8 cellular contexts compared by ENCODE assay signal in genomic region chr11:64230209-64230984, GRCh38. TPM values are rescaled to one million over a fixed set of nuclear protein-coding genes. Genes with fewer than 3 reads are reported as not detected.
A peak's percentile ranks its signal among the peaks of the same experiment; 100 is the strongest.
DNase-seq lines count a peak whose midpoint lies in the region; TF ChIP-seq lines count a peak whose summit lies in the region.

Gene DNAJC4, plus strand, starts transcription at chr11:64230548. Its CDS starts 307 bp downstream, at chr11:64230855.

- H3K27me3 Mint-ChIP-seq in type B pancreatic cell: no peaks in the 10 kb centered on the region

- H3K36me3 Mint-ChIP-seq in type B pancreatic cell: no peaks in the 10 kb centered on the region

- H3K27ac ChIP-seq in HEK293 (ENCODE audit: extremely low read depth, low read depth, low read length) (peak within 1 kb of the TSS; percentile 42; the same call in 1 of the 2 replicates), adrenal gland (peak within 1 kb of the TSS; percentile 19 to 96 (median 91))

- H3K27ac Mint-ChIP-seq in type B pancreatic cell: peak within 1 kb of the TSS; percentile 83

- no peaks in the 10 kb centered on the region for H3K27me3 ChIP-seq in adrenal gland

- H3K4me1 ChIP-seq in HEK293 (ENCODE audit: control insufficient read depth, insufficient read depth, low read length): peaks cover 1% of the 10 kb centered on the region; the same call in 1 of the 2 replicates
- H3K4me1 ChIP-seq in adrenal gland (replicated peaks in 1 of 2): peaks cover 16 to 50% of the 10 kb centered on the region in 2 donors

- CTCF ChIA-PET in HEK293 (lab: Yijun Ruan, JAX): interaction anchor here (0.6 to 1.7 kb wide), 4 partner anchors 13 to 1524 kb away, joined by 4 to 8 read pairs (median 5); no protein-coding TSS in a partner anchor

- peak; percentile 90 for DNase-seq in EH (ENCODE audit: low read depth)
- DNase-seq in NCI-H1417 (lab: John Stamatoyannopoulos, UW): peak; percentile 96 to 99 (median 98)
- DNase-seq in adrenal gland: peak; percentile 90 to 97 (median 94)
- peak; percentile 98 for DNase-seq in cardiac septum (ENCODE audit: low spot score)
- peak; percentile 92 for DNase-seq in pons (ENCODE audit: low spot score)
- peak; percentile 91 for DNase-seq in type B pancreatic cell (ENCODE audit: extremely low spot score, unreplicated experiment)

- POLR2A ChIA-PET in HEK293 (lab: Yijun Ruan, JAX): interaction anchor here (0.8 to 0.9 kb wide), 2 partner anchors 10 to 54 kb away, joined by 3 read pairs; partner anchors contain the start of gene BAD

- H3K4me3 ChIP-seq in HEK293 (ENCODE audit: low read depth, low read length) (peak within 1 kb of the TSS; percentile 71), adrenal gland (peak within 1 kb of the TSS in 3 of 4 donors; percentile 7 to 81 (median 70))

- H3K4me3 Mint-ChIP-seq in type B pancreatic cell: peak within 1 kb of the TSS; percentile 91

- WGBS in adrenal gland, 4 donors: 0 to 2% (median 1%) methylated on average over 32 to 59 of the region's 59 CpGs

- TF ChIP-seq CTCF in HEK293 (tag by site-specific recombination; IDR thresholded peaks at IDR 0.05) (no peak), adrenal gland (IDR thresholded peaks at IDR 0.05) (no peak), type B pancreatic cell (conservative IDR thresholded peaks at IDR 0.05) (no peak)

- TF ChIP-seq POLR2A in adrenal gland (IDR thresholded peaks at IDR 0.05): peak; percentile 23 to 46

- peaks cover 11% of the 10 kb centered on the region for H3K4me1 Mint-ChIP-seq in type B pancreatic cell (ENCODE audit: unreplicated experiment)

- H3K36me3 ChIP-seq in HEK293 (ENCODE audit: control insufficient read depth in 2 of 2, insufficient read depth in 1 of 2, low read length in 2 of 2) (no peaks in the 10 kb centered on the region), adrenal gland (replicated peaks in 1 of 2) (no peaks in the 10 kb centered on the region)

- intact Hi-C loops in T-helper 1 cell treated with Interleukin-12 subunit alpha and Interleukin-12 subunit beta and Interleukin-4 antibody, amounts not matched to agents 30 ng/mL and 1 ng/mL, for 36 hours (cut with micrococcal nuclease): loop anchor here (1.0 to 5.0 kb wide), 7 partner anchors 11 to 548 kb away; partner anchors contain the start of genes ESRRA, FKBP2, PPP1R14B and RTN3
- intact Hi-C loops in adrenal gland (cut with DNase I) (no loop called here), cardiac septum (cut with DNase I) (loop anchor here (5.0 kb wide), 1 partner anchor 43 kb away; the partner anchor contains the start of gene STIP1)

- H3K9me3 ChIP-seq in HEK293 (ENCODE audit: control insufficient read depth, insufficient read depth, low read depth, low read length) (no peaks in the 10 kb centered on the region), adrenal gland (replicated peaks in 1 of 3) (no peaks in the 10 kb centered on the region)

- H3K9me3 Mint-ChIP-seq in type B pancreatic cell: no peaks in the 10 kb centered on the region

TF ChIP-seq in HEK293, 187 proteins besides CTCF, POLR2A, EP300 and RAD21 (continues in another document):
- TF ChIP-seq IKZF3 (tag by site-specific recombination; IDR thresholded peaks at IDR 0.05) (no peak), GLIS1 (tag by site-specific recombination; IDR thresholded peaks at IDR 0.05) (peak; percentile 71), ZNF202 (tag by site-specific recombination; IDR thresholded peaks at IDR 0.05; ENCODE audit: borderline replicate concordance) (no peak), HOXA7 (CRISPR knock-in tag; IDR thresholded peaks at IDR 0.05; ENCODE audit: borderline replicate concordance) (no peak), ZSCAN23 (tag by site-specific recombination; IDR thresholded peaks at IDR 0.05) (no peak), ZNF704 (tag by site-specific recombination; IDR thresholded peaks at IDR 0.05) (no peak), FEZF1 (tag by site-specific recombination; IDR thresholded peaks at IDR 0.05) (no peak), ZNF140 (tag by site-specific recombination; IDR thresholded peaks at IDR 0.05) (no peak), ZIC2 (tag by site-specific recombination; IDR thresholded peaks at IDR 0.05) (0 out of 2 replicates have a peak, but pooled peaks have one; percentile 20), ZNF274 (IDR thresholded peaks at IDR 0.05; ENCODE audit: low read length) (no peak), ZNF274 (tag by site-specific recombination; IDR thresholded peaks at IDR 0.05; ENCODE audit: borderline replicate concordance) (no peak), ZNF184 (tag by site-specific recombination; IDR thresholded peaks at IDR 0.05) (no peak), ZNF280D (tag by site-specific recombination; IDR thresholded peaks at IDR 0.05) (no peak), ZNF335 (tag by site-specific recombination; conservative IDR thresholded peaks at IDR 0.05) (peak; percentile 83), ZNF521 (tag by site-specific recombination; IDR thresholded peaks at IDR 0.05) (no peak), ZNF214 (tag by site-specific recombination; IDR thresholded peaks at IDR 0.05; ENCODE audit: borderline replicate concordance) (no peak), ZNF391 (tag by site-specific recombination; IDR thresholded peaks at IDR 0.05; ENCODE audit: borderline replicate concordance, low read depth) (no peak), KLF16 (tag by site-specific recombination; IDR thresholded peaks at IDR 0.05) (no peak), SP2 (tag by site-specific recombination; IDR thresholded peaks at IDR 0.05) (peak; percentile 86), ZBTB21 (tag by site-specific recombination; IDR thresholded peaks at IDR 0.05) (no peak), ZBTB48 (tag by site-specific recombination; IDR thresholded peaks at IDR 0.05) (peak; percentile 62; the same call in 1 of the 2 replicates), ZNF223 (tag by site-specific recombination; IDR thresholded peaks at IDR 0.05) (no peak), ZNF76 (tag by site-specific recombination; IDR thresholded peaks at IDR 0.05; ENCODE audit: borderline replicate concordance, low read depth) (peak; percentile 33; the same call in 1 of the 2 replicates), ZNF174 (tag by site-specific recombination; IDR thresholded peaks at IDR 0.05) (no peak)

RNA-seq across cellular contexts. Expression of gene DNAJC4, which starts in this region (rescaled TPM):
- 26.9 and 30.3 TPM in 2 replicates for total RNA-seq in T-helper 1 cell treated with Interleukin-12 subunit alpha and Interleukin-12 subunit beta and Interleukin-4 antibody, amounts not matched to agents 30 ng/mL and 1 ng/mL, for 36 hours
- total RNA-seq in adrenal gland: 100 to 1,000 TPM in 1 of 8 donors, 10 to 100 TPM in 7; 21.7 to 112 (median 59.3) TPM
- polyA plus RNA-seq in adrenal gland: 100 to 1,000 TPM in 2 of 3 donors, 10 to 100 TPM in 1; 59.4 to 220 (median 192) TPM
- total RNA-seq in cardiac septum: 51.9 TPM
- 48.2 and 50.8 TPM in 2 replicates for total RNA-seq in type B pancreatic cell (ENCODE audit: low replicate concordance)

Comparison
In these comparisons a context has a peak if more than half of its experiments do, and no peak if none do; other contexts are left out.
1. Peak in every context shown above with its lines: DNase-seq, H3K4me3 ChIP-seq and H3K27ac ChIP-seq.
2. intact Hi-C loops: an anchor here in T-helper 1 cell treated with Interleukin-12 subunit alpha and Interleukin-12 subunit beta and Interleukin-4 antibody, amounts not matched to agents 30 ng/mL and 1 ng/mL, for 36 hours (1.0 to 5.0 kb wide) and cardiac septum (5.0 kb wide); none called in adrenal gland.